ENCODE assay signal across 18 cellular contexts in the genomic region with DNA sequence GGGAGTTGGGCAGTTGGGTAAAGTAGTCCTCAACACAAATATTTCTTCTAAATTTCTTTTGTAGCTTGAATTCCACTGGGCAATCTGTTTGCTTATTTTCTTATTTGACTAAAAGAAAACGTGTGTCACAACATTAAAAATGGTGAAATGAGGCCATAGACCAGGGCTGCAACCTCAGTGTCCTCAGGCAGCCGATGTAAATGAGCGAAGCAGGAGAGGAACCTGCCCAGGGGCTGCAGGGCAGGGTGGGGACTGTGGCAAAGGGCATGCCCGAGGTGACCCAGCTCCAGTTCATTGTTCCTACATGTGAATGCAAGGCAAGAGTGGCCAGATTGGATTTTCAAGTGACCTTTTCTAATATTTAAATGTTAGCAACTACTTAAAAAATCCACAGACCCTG.
"Had no signal": no experiment of that assay in that cellular context is flagged by ENCODE, and none has a peak within 500 bp of the region (broad histone marks: within the 10 kb centered on the region; RNA-seq: fewer than 3 reads in every experiment).

No MANE protein-coding gene starts in this region.

- DNase-seq: KBM-7, MV-4-11, NCI-H1048, NCI-H1105, NCI-H1417, NCI-H1436 treated with DMSO at 0.1 percent for 48 hours, NCI-H1694, NCI-H187 treated with DMSO at 0.1 percent for 48 hours, NCI-H2029 treated with DMSO at 0.1 percent for 48 hours, NCI-H2171 treated with DMSO at 0.1 percent for 48 hours, NCI-H2227 treated with DMSO at 0.1 percent for 48 hours, NCI-H524, NCI-H69, NCI-H774, Right ventricle myocardium superior, RPMI8226, SIG-M5, SK-N-SH had no signal

- H3K9me3 ChIP-seq: SK-N-SH had no signal
